In the genomic region with DNA sequence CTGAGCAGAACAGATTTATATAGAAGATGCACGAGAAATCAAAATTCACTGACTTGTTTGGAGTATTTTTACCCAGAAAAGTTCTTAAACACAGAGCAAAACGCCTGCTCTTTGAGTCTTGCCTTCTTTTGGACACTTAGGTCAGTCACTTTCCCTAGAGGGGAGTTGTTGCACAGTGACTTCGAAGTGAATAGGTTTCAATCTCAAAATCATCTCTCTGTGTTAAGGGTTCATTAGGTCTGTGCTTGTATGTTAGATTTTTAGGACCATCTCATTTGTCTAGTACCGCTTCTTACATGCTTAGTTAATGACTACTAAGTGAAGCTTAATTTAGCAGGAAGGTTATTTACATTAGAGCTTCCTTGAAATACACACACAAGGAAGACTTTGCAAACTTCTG, we compare ENCODE assay signal across 17 cellular contexts. TPM values are rescaled to one million over a fixed set of nuclear protein-coding genes. Genes with fewer than 3 reads are reported as not detected.
DNase-seq lines count a peak whose midpoint lies in the region; ATAC-seq and TF ChIP-seq lines count a peak whose summit lies in the region.
"Had no signal": no experiment of that assay in that cellular context is flagged by ENCODE, and none has a peak within 500 bp of the region (broad histone marks: within the 10 kb centered on the region; RNA-seq: fewer than 3 reads in every experiment).

No MANE protein-coding gene starts in this region.

- no peaks in the 10 kb centered on the region for H3K9me2 ChIP-seq in GM23338 (ENCODE audit: insufficient read depth)

- POLR2A ChIA-PET in activated CD4-positive, alpha-beta T cell treated with anti-CD3 and anti-CD28 coated beads for 36 hours (lab: Charles Lee): no interaction called here

- ATAC-seq in right lobe of liver (peak in 2 of 4 donors; percentile 3 to 9), GM23338 (no peak)
- ATAC-seq in activated CD4-positive, alpha-beta T cell treated with anti-CD3 and anti-CD28 coated beads for 36 hours: no peak

- H3K4me2 ChIP-seq in GM23338: no peak overlapping the region

- no peaks in the 10 kb centered on the region for H3F3A ChIP-seq in GM23338 (replicated peaks; ENCODE audit: low read depth)

- peaks cover 3% of the 10 kb centered on the region for H3K27me3 Mint-ChIP-seq in GM23338 (ENCODE audit: insufficient read depth, low read depth, poor library complexity)
- peaks cover 30% of the 10 kb centered on the region for H3K27me3 Mint-ChIP-seq in activated CD4-positive, alpha-beta T cell treated with anti-CD3 and anti-CD28 coated beads for 36 hours

- H3K9me3 Mint-ChIP-seq in GM23338: no peaks in the 10 kb centered on the region
- no peaks in the 10 kb centered on the region for H3K9me3 Mint-ChIP-seq in activated CD4-positive, alpha-beta T cell treated with anti-CD3 and anti-CD28 coated beads for 36 hours (ENCODE audit: low read depth)
- H3K9me3 Mint-ChIP-seq: activated B cell treated with CpG ODN at 0.5 μM for 24 hours; stimulated activated naive CD8-positive, alpha-beta T cell treated with anti-CD3 and anti-CD28 coated beads, Interleukin-15, Interleukin-2, amounts not matched to agents 100 ng/mL and 50 ng/mL, for 24 hours had no signal

- CTCF ChIA-PET in activated CD4-positive, alpha-beta T cell treated with anti-CD3 and anti-CD28 coated beads for 36 hours (lab: Charles Lee): interaction anchor here (0.6 kb wide), 1 partner anchor 1549 kb away, joined by 3 read pairs; no protein-coding TSS in a partner anchor

- H3K27ac Mint-ChIP-seq in GM23338: no peak overlapping the region
- H3K27ac Mint-ChIP-seq in activated CD4-positive, alpha-beta T cell treated with anti-CD3 and anti-CD28 coated beads for 36 hours: no peak overlapping the region
- H3K27ac Mint-ChIP-seq: activated B cell treated with CpG ODN at 0.5 μM for 24 hours; stimulated activated naive CD8-positive, alpha-beta T cell treated with anti-CD3 and anti-CD28 coated beads, Interleukin-15, Interleukin-2, amounts not matched to agents 100 ng/mL and 50 ng/mL, for 24 hours had no signal

- H3K27me3 ChIP-seq in adrenal gland (no peaks in the 10 kb centered on the region), right lobe of liver (no peaks in the 10 kb centered on the region), stomach (no peaks in the 10 kb centered on the region), GM23338 (ENCODE audit: insufficient read depth) (no peaks in the 10 kb centered on the region)

- H3K4me3 ChIP-seq in HFF-Myc (replicated peaks; ENCODE audit: low read depth, low read length) (peak overlapping the region; percentile 26), adrenal gland (peak overlapping the region in 1 of 4 donors; percentile 54), right lobe of liver (peak overlapping the region; percentile 34 to 65 (median 54)), stomach (peak overlapping the region; percentile 35 to 54 (median 41)), GM23338 (no peak overlapping the region)

- H4K20me1 ChIP-seq in GM23338 (replicated peaks; ENCODE audit: insufficient read depth): no peaks in the 10 kb centered on the region

- H3K4me1 ChIP-seq in adrenal gland (replicated peaks in 1 of 2) (peaks cover 0 to 22% of the 10 kb centered on the region in 2 donors), right lobe of liver (peaks cover 0 to 33% (median 9%) of the 10 kb centered on the region in 4 donors), stomach (peaks cover 4 to 60% (median 40%) of the 10 kb centered on the region in 4 donors), GM23338 (ENCODE audit: insufficient read depth) (peaks cover 5% of the 10 kb centered on the region; the same call in 1 of the 2 replicates)

- H3K4me3 Mint-ChIP-seq in GM23338: no peak overlapping the region
- no peak overlapping the region for H3K4me3 Mint-ChIP-seq in activated CD4-positive, alpha-beta T cell treated with anti-CD3 and anti-CD28 coated beads for 36 hours
- H3K4me3 Mint-ChIP-seq: activated B cell treated with CpG ODN at 0.5 μM for 24 hours; stimulated activated naive CD8-positive, alpha-beta T cell treated with anti-CD3 and anti-CD28 coated beads, Interleukin-15, Interleukin-2, amounts not matched to agents 100 ng/mL and 50 ng/mL, for 24 hours had no signal

- no peak for TF ChIP-seq POLR2A in adrenal gland (IDR thresholded peaks at IDR 0.05)
- no peak for TF ChIP-seq POLR2A in right lobe of liver (IDR thresholded peaks at IDR 0.05)
- no peak for TF ChIP-seq POLR2A in stomach (IDR thresholded peaks at IDR 0.05)

- 47 to 56% (median 52%) methylated on average over 4 of the region's 4 CpGs for WGBS in adrenal gland, 4 donors
- WGBS in right lobe of liver (ENCODE audit: insufficient coverage, low coverage, low lambda C conversion rate, missing lambda C conversion rate): 7% methylated on average over 4 of the region's 4 CpGs
- 2 to 13% (median 9%) methylated on average over 4 of the region's 4 CpGs for WGBS in stomach, 5 donors

- peaks cover 22% of the 10 kb centered on the region; the same call in 2 of the 3 replicates for H3K4me1 Mint-ChIP-seq in GM23338
- H3K4me1 Mint-ChIP-seq in activated CD4-positive, alpha-beta T cell treated with anti-CD3 and anti-CD28 coated beads for 36 hours: peaks cover 7% of the 10 kb centered on the region

- DNase-seq in HFF-Myc (ENCODE audit: extremely low read depth, low read depth): no peak
- no peak for DNase-seq in adrenal gland
- DNase-seq in right lobe of liver: no peak
- no peak for DNase-seq in stomach
- no peak for DNase-seq in SW480 (ENCODE audit: low spot score)
- DNase-seq in GM23338 (ENCODE audit: low spot score): no peak
- no peak for DNase-seq in activated CD4-positive, alpha-beta T cell treated with anti-CD3 and anti-CD28 coated beads for 36 hours
- no peak for DNase-seq in posterior vena cava (ENCODE audit: low spot score)
- DNase-seq: activated B cell treated with CpG ODN at 0.5 μM for 24 hours; cortex of kidney; foreskin melanocyte; GF-D8; NCI-H187; NK-92 treated with Interleukin-12 subunit alpha and Interleukin-12 subunit beta, amount 100 ng/mL, for 24 hours; stimulated activated CD4-positive, alpha-beta T cell treated with anti-CD3 and anti-CD28 coated beads, Interleukin-4, amount 100 ng/mL, for 1 hour had no signal

- H3K36me3 Mint-ChIP-seq in GM23338 (ENCODE audit: low read depth): no peaks in the 10 kb centered on the region
- no peaks in the 10 kb centered on the region for H3K36me3 Mint-ChIP-seq in activated CD4-positive, alpha-beta T cell treated with anti-CD3 and anti-CD28 coated beads for 36 hours (ENCODE audit: low read depth)

- no peaks in the 10 kb centered on the region for H3K9me3 ChIP-seq in adrenal gland (replicated peaks in 1 of 3)
- no peaks in the 10 kb centered on the region for H3K9me3 ChIP-seq in right lobe of liver
- no peaks in the 10 kb centered on the region for H3K9me3 ChIP-seq in stomach

- TF ChIP-seq CTCF in HFF-Myc (IDR thresholded peaks at IDR 0.05; ENCODE audit: low read depth, low read length, missing control alignments): no peak
- TF ChIP-seq CTCF in adrenal gland (IDR thresholded peaks at IDR 0.05): no peak
- no peak for TF ChIP-seq CTCF in right lobe of liver (IDR thresholded peaks at IDR 0.05)
- TF ChIP-seq CTCF in stomach (IDR thresholded peaks at IDR 0.05): no peak
- TF ChIP-seq CTCF in GM23338 (conservative IDR thresholded peaks at IDR 0.05; ENCODE audit: low read depth in 2 of 2): no peak

- H2AFZ ChIP-seq in GM23338: no peak overlapping the region

- no peaks in the 10 kb centered on the region for H3K79me2 ChIP-seq in GM23338 (replicated peaks; ENCODE audit: insufficient read depth)

- H3K36me3 ChIP-seq in adrenal gland (replicated peaks in 1 of 2): no peaks in the 10 kb centered on the region
- H3K36me3 ChIP-seq in right lobe of liver: no peaks in the 10 kb centered on the region
- H3K36me3 ChIP-seq in stomach: no peaks in the 10 kb centered on the region
- H3K36me3 ChIP-seq in GM23338 (ENCODE audit: insufficient read depth): no peaks in the 10 kb centered on the region

- TF ChIP-seq EP300 in stomach (IDR thresholded peaks at IDR 0.05): no peak

- intact Hi-C loops in adrenal gland (cut with DNase I): no loop called here
- intact Hi-C loops in right lobe of liver (cut with DNase I): no loop called here
- intact Hi-C loops in stomach (cut with DNase I; ENCODE audit: low total_unique reads): no loop called here
- intact Hi-C loops in activated CD4-positive, alpha-beta T cell treated with anti-CD3 and anti-CD28 coated beads for 36 hours (cut with DNase I, micrococcal nuclease): no loop called here
- intact Hi-C loops in posterior vena cava (cut with DNase I): no loop called here

- H3K27ac ChIP-seq in adrenal gland: peak overlapping the region in 3 of 5 donors; percentile 18 to 61 (median 46)
- peak overlapping the region; percentile 73 to 87 (median 78) for H3K27ac ChIP-seq in right lobe of liver
- H3K27ac ChIP-seq in stomach: peak overlapping the region in 4 of 5 donors; percentile 73 to 91 (median 78)
- no peak overlapping the region for H3K27ac ChIP-seq in GM23338 (ENCODE audit: low read depth)
- H3K27ac ChIP-seq: C4-2B had no signal

TF ChIP-seq in GM23338, 12 proteins besides CTCF, POLR2A, EP300 and RAD21:
- TF ChIP-seq ZNF331 (CRISPR knock-in tag; IDR thresholded peaks at IDR 0.05; ENCODE audit: low read depth) (no peak), CREB1 (CRISPR knock-in tag; IDR thresholded peaks at IDR 0.05; ENCODE audit: low read depth) (no peak)
- TF ChIP-seq, protein P1, sequence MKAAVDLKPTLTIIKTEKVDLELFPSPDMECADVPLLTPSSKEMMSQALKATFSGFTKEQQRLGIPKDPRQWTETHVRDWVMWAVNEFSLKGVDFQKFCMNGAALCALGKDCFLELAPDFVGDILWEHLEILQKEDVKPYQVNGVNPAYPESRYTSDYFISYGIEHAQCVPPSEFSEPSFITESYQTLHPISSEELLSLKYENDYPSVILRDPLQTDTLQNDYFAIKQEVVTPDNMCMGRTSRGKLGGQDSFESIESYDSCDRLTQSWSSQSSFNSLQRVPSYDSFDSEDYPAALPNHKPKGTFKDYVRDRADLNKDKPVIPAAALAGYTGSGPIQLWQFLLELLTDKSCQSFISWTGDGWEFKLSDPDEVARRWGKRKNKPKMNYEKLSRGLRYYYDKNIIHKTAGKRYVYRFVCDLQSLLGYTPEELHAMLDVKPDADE (IDR thresholded peaks at IDR 0.05): no peak

RNA-seq across cellular contexts. Expression of a gene that starts 1.8 kb away (rescaled TPM):
- total RNA-seq in adrenal gland (100 to 1,000 TPM in 7 of 8 donors, 10 to 100 TPM in 1; 88.7 to 345 (median 205) TPM), right lobe of liver (1,000 to 10,000 TPM in 1 of 6 experiments, 100 to 1,000 TPM in 5; 309 to 1,702 (median 521) TPM), stomach (100 to 1,000 TPM in 4 of 5 donors, 10 to 100 TPM in 1; 92.1 to 320 (median 187) TPM), posterior vena cava (100 to 1,000 TPM; 185 to 235 TPM)
- polyA plus RNA-seq in adrenal gland (100 to 1,000 TPM in 2 of 3 donors, 10 to 100 TPM in 1; 92.7 to 249 (median 164) TPM), stomach (100 to 1,000 TPM; 157 to 423 (median 409) TPM), GM23338 (2016; fragmentation: Nextera tagmentation; extraction: Ambion mirVana) (2.1 and 2.8 TPM in 2 replicates)
- 2.7 and 3.4 TPM in 2 replicates for total RNA-seq in GM23338 (2014; rRNA removed; shearing (Covaris generic))
- not detected for total RNA-seq in activated CD4-positive, alpha-beta T cell treated with anti-CD3 and anti-CD28 coated beads for 36 hours
- total RNA-seq: activated B cell treated with CpG ODN at 0.5 μM for 24 hours had no signal

Comparison
In these comparisons a context has a peak if more than half of its experiments do, and no peak if none do; other contexts are left out.
1. RNA of a gene that starts 1.8 kb away (total RNA-seq): 309 to 1,702 TPM in right lobe of liver, 185 to 235 TPM in posterior vena cava, 88.7 to 345 TPM in adrenal gland and 92.1 to 320 TPM in stomach; 2.7 to 3.4 TPM in GM23338 and not detected in activated CD4-positive, alpha-beta T cell treated with anti-CD3 and anti-CD28 coated beads for 36 hours; every median in the first group is over 10 times any median in the second.